In the genomic region with DNA sequence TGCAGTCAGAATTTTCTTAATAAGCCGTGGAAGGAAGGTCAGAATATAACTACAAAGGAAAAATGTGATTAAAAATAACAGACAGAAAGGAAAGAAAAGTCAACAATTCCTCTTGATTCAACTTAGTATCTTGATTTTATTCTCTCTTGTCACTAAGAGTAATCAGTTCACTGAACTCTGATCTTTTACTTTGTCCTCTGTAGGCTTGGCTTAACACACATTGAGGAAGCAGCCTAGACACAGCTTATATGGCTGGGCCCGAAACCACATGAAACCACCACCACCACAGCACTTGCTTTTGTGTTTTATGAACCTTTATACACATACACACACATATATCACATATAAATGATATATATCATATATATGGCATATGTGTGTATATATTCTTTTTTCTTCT, we compare ENCODE assay signal across 17 cellular contexts.
"Had no signal": no experiment of that assay in that cellular context is flagged by ENCODE, and none has a peak within 500 bp of the region (broad histone marks: within the 10 kb centered on the region; RNA-seq: fewer than 3 reads in every experiment).

No MANE protein-coding gene starts in this region.

- H3K27me3 Mint-ChIP-seq: central memory CD8-positive, alpha-beta T cell; naive thymus-derived CD8-positive, alpha-beta T cell; stimulated activated naive CD8-positive, alpha-beta T cell treated with anti-CD3 and anti-CD28 coated beads, Interleukin-15, Interleukin-2, amounts not matched to agents 100 ng/mL and 50 ng/mL, for 24 hours had no signal

- H3K27ac ChIP-seq: adrenal gland, epithelial cell of prostate, gastroesophageal sphincter, upper lobe of left lung had no signal

- H3K27me3 ChIP-seq: adrenal gland, gastroesophageal sphincter, upper lobe of left lung had no signal

- ATAC-seq: gastroesophageal sphincter; mucosa of descending colon; naive thymus-derived CD8-positive, alpha-beta T cell had no signal

- H3K4me3 Mint-ChIP-seq: central memory CD8-positive, alpha-beta T cell; naive thymus-derived CD8-positive, alpha-beta T cell; stimulated activated naive CD8-positive, alpha-beta T cell treated with anti-CD3 and anti-CD28 coated beads, Interleukin-15, Interleukin-2, amounts not matched to agents 100 ng/mL and 50 ng/mL, for 24 hours had no signal

- H3K9me3 ChIP-seq: mucosa of descending colon had no signal

- H3K27ac Mint-ChIP-seq: stimulated activated naive CD8-positive, alpha-beta T cell treated with anti-CD3 and anti-CD28 coated beads, Interleukin-15, Interleukin-2, amounts not matched to agents 100 ng/mL and 50 ng/mL, for 24 hours had no signal

- DNase-seq: activated CD4-positive, alpha-beta T cell treated with anti-CD3 and anti-CD28 coated beads, Interleukin-2, amount 50 U/mL, for 4 hours; activated CD4-positive, CD25-positive, alpha-beta regulatory T cell treated with anti-CD3 and anti-CD28 coated beads, Interleukin-2, amount 50 U/mL, for 72 hours; activated naive CD4-positive, alpha-beta T cell treated with anti-CD3 and anti-CD28 coated beads, Interleukin-2, amount 50 U/mL, for 16 hours; activated T-cell treated with anti-CD3 and anti-CD28 coated beads, Interleukin-2, amount 50 U/mL, for 1 hour; adrenal gland; cortex of kidney; effector memory CD4-positive, alpha-beta T cell; mucosa of descending colon; naive thymus-derived CD8-positive, alpha-beta T cell; stimulated activated CD4-positive, alpha-beta T cell treated with anti-CD3 and anti-CD28 coated beads, Interleukin-2, amount 100 ng/mL, for 48 hours; T-helper 2 cell; upper lobe of left lung had no signal

- H3K4me1 Mint-ChIP-seq: central memory CD8-positive, alpha-beta T cell; naive thymus-derived CD8-positive, alpha-beta T cell had no signal

- H3K4me3 ChIP-seq: adrenal gland, gastroesophageal sphincter, lung, mucosa of descending colon, upper lobe of left lung had no signal

- H3K4me1 ChIP-seq: adrenal gland, gastroesophageal sphincter, upper lobe of left lung had no signal

- H3K36me3 ChIP-seq: adrenal gland, gastroesophageal sphincter, upper lobe of left lung had no signal
